Comparison of ENCODE assay signal across 9 cellular contexts in genomic region chr15:99682455-99682854, GRCh38. TPM values are rescaled to one million over a fixed set of nuclear protein-coding genes. Genes with fewer than 3 reads are reported as not detected.
DNase-seq lines count a peak whose midpoint lies in the region; ATAC-seq and TF ChIP-seq lines count a peak whose summit lies in the region.
"Had no signal": no experiment of that assay in that cellular context is flagged by ENCODE, and none has a peak within 500 bp of the region (broad histone marks: within the 10 kb centered on the region; RNA-seq: fewer than 3 reads in every experiment).

No MANE protein-coding gene starts in this region.

- H3K4me3 ChIP-seq in adipocyte (ENCODE audit: low read length) (no peak overlapping the region), GM23338 (no peak overlapping the region), MG63 (no peak overlapping the region), mucosa of descending colon (no peak overlapping the region)

- intact Hi-C loops in mucosa of descending colon (cut with DNase I, micrococcal nuclease), result no loop called here

- H3K9me2 ChIP-seq in GM23338 (ENCODE audit: insufficient read depth), result no peaks in the 10 kb centered on the region

- H4K20me1 ChIP-seq in GM23338 (replicated peaks; ENCODE audit: insufficient read depth), result 0 out of 2 replicates have a peak, but pooled peaks cover 4% of the 10 kb centered on the region

- H3K9me3 Mint-ChIP-seq in GM23338, result peaks cover 12% of the 10 kb centered on the region; the same call in 2 of the 3 replicates

- peaks cover 13% of the 10 kb centered on the region for H3K79me2 ChIP-seq in GM23338 (replicated peaks; ENCODE audit: insufficient read depth)

- H3K4me1 Mint-ChIP-seq in GM23338, result no peaks in the 10 kb centered on the region

- no peaks in the 10 kb centered on the region for H3F3A ChIP-seq in GM23338 (replicated peaks; ENCODE audit: low read depth)

- H3K27ac ChIP-seq in GM23338 (ENCODE audit: low read depth), result no peak overlapping the region

- peaks cover 38% of the 10 kb centered on the region for H3K36me3 Mint-ChIP-seq in GM23338 (ENCODE audit: low read depth)

- H3K27me3 ChIP-seq in adipocyte (replicated peaks; ENCODE audit: control insufficient read depth, insufficient read depth, low read length) (no peaks in the 10 kb centered on the region), GM23338 (ENCODE audit: insufficient read depth) (no peaks in the 10 kb centered on the region), MG63 (no peaks in the 10 kb centered on the region)

- DNase-seq in A172 (ENCODE audit: low spot score) (peak; percentile 76), GM04504 (ENCODE audit: low read depth) (peak; percentile 62), adipocyte (ENCODE audit: low read depth) (peak; percentile 78), hepatic stellate cell (ENCODE audit: low spot score) (peak; percentile 32), GM23338 (ENCODE audit: low spot score) (no peak), MG63 (no peak), mucosa of descending colon (no peak)
- DNase-seq: NCI-H1436 treated with DMSO at 0.1 percent for 48 hours had no signal

- TF ChIP-seq CTCF in GM23338 (conservative IDR thresholded peaks at IDR 0.05; ENCODE audit: low read depth in 2 of 2), result no peak
- TF ChIP-seq CTCF in mucosa of descending colon (IDR thresholded peaks at IDR 0.05), result no peak

- no peak overlapping the region for H3K4me3 Mint-ChIP-seq in GM23338

- H3K9ac ChIP-seq in adipocyte (ENCODE audit: low read length), result no peak overlapping the region

- H3K4me1 ChIP-seq in adipocyte (ENCODE audit: control insufficient read depth, insufficient read depth, low read length) (peaks cover 6% of the 10 kb centered on the region), GM23338 (ENCODE audit: insufficient read depth) (no peaks in the 10 kb centered on the region), mucosa of descending colon (ENCODE audit: low read depth) (no peaks in the 10 kb centered on the region)

- no peaks in the 10 kb centered on the region for H3K27me3 Mint-ChIP-seq in GM23338 (ENCODE audit: insufficient read depth, low read depth, poor library complexity)

- no peak overlapping the region for H3K27ac Mint-ChIP-seq in GM23338

- H3K4me2 ChIP-seq in GM23338, result no peak overlapping the region

- peaks cover 31% of the 10 kb centered on the region for H3K36me3 ChIP-seq in adipocyte (ENCODE audit: control insufficient read depth, insufficient read depth, low read length, severe bottlenecking)
- H3K36me3 ChIP-seq in GM23338 (ENCODE audit: insufficient read depth), result peaks cover 2% of the 10 kb centered on the region; the same call in 1 of the 2 replicates
- H3K36me3 ChIP-seq in MG63, result peaks cover 93% of the 10 kb centered on the region
- no peaks in the 10 kb centered on the region for H3K36me3 ChIP-seq in mucosa of descending colon (ENCODE audit: low read depth)

- ATAC-seq in GM23338 (no peak), GM21515 (IDR thresholded peaks at IDR 0.05; ENCODE audit: unreplicated experiment) (no peak), mucosa of descending colon (no peak)

- H3K9me3 ChIP-seq in adipocyte (ENCODE audit: control insufficient read depth, low read length), result peaks cover 7% of the 10 kb centered on the region
- H3K9me3 ChIP-seq in MG63, result peaks cover 13% of the 10 kb centered on the region
- H3K9me3 ChIP-seq in mucosa of descending colon, result no peaks in the 10 kb centered on the region

- H2AFZ ChIP-seq in GM23338, result no peak overlapping the region

TF ChIP-seq in GM23338, 12 proteins besides CTCF, POLR2A, EP300 and RAD21 (continues in another document):
- TF ChIP-seq REST (IDR thresholded peaks at IDR 0.05; ENCODE audit: unreplicated experiment) (no peak), EZH2 (IDR thresholded peaks at IDR 0.05; ENCODE audit: low read depth, unreplicated experiment) (no peak), CREB1 (CRISPR knock-in tag; IDR thresholded peaks at IDR 0.05; ENCODE audit: low read depth) (no peak), STAT1 (IDR thresholded peaks at IDR 0.05; ENCODE audit: unreplicated experiment) (no peak), ZNF331 (CRISPR knock-in tag; IDR thresholded peaks at IDR 0.05; ENCODE audit: low read depth) (no peak), NANOG (IDR thresholded peaks at IDR 0.05; ENCODE audit: borderline replicate concordance) (no peak), JUNB (IDR thresholded peaks at IDR 0.05; ENCODE audit: unreplicated experiment) (no peak), ZNF114 (CRISPR knock-in tag; IDR thresholded peaks at IDR 0.05) (no peak), POLR2AphosphoS5 (IDR thresholded peaks at IDR 0.05; ENCODE audit: low read depth) (no peak)

RNA-seq across cellular contexts. Expression of gene LYSMD4, which starts 50.8 kb away (rescaled TPM):
- total RNA-seq in A172 (2014; rRNA removed; shearing (Covaris generic)), result 5.7 and 5.8 TPM in 2 replicates
- 20.9 and 23.8 TPM in 2 replicates for total RNA-seq in GM23338 (2014; rRNA removed; shearing (Covaris generic))
- polyA plus RNA-seq in GM23338 (2016; fragmentation: Nextera tagmentation; extraction: Ambion mirVana), result 7.5 and 9.8 TPM in 2 replicates
- 7.0 and 7.6 TPM in 2 replicates for total RNA-seq in MG63 (2014; rRNA removed; shearing (Covaris generic); ENCODE audit: low replicate concordance)
- 10 to 100 TPM in 2 of 3 donors, 1 to 10 TPM in 1; 6.4 to 15.6 (median 13.4) TPM for total RNA-seq in mucosa of descending colon

Comparison
In these comparisons a context has a peak if more than half of its experiments do, and no peak if none do; other contexts are left out.
1. DNase-seq: peak in A172 (single experiment), GM04504 (single experiment), adipocyte (single experiment) and hepatic stellate cell (single experiment); none in GM23338 (single experiment), MG63 (single experiment) and mucosa of descending colon (0 of 3).